In genomic region chr16:187330-187729, GRCh38 we compare ENCODE assay signal across 23 cellular contexts. TPM values are rescaled to one million over a fixed set of nuclear protein-coding genes. Genes with fewer than 3 reads are reported as not detected.
DNase-seq lines count a peak whose midpoint lies in the region; ATAC-seq and TF ChIP-seq lines count a peak whose summit lies in the region.
"Had no signal": no experiment of that assay in that cellular context is flagged by ENCODE, and none has a peak within 500 bp of the region (broad histone marks: within the 10 kb centered on the region; RNA-seq: fewer than 3 reads in every experiment).

No MANE protein-coding gene starts in this region.

- H2AK5ac ChIP-seq in H9 (ENCODE audit: insufficient read length, low read length) = no peak overlapping the region

- H4K5ac ChIP-seq in H9 (ENCODE audit: insufficient read length, low read depth, low read length) = no peak overlapping the region

- no peak overlapping the region for H2BK20ac ChIP-seq in H9 (ENCODE audit: low read depth, low read length, poor library complexity, severe bottlenecking)

- TF ChIP-seq EP300 in gastroesophageal sphincter (IDR thresholded peaks at IDR 0.05) = no peak

- no peak for TF ChIP-seq POLR2A in gastroesophageal sphincter (IDR thresholded peaks at IDR 0.05)

- H2BK15ac ChIP-seq in H9 (ENCODE audit: low read depth, low read length) = no peak overlapping the region

- H3K36me3 Mint-ChIP-seq in H9 (ENCODE audit: insufficient read depth in 1 of 3, low read depth in 3 of 3) = peaks cover 38 to 61% (median 58%) of the 10 kb centered on the region in 3 experiments

- no peak overlapping the region for H4K8ac ChIP-seq in H9 (replicated peaks; ENCODE audit: insufficient read length, low read depth, low read length)

- H3K79me1 ChIP-seq in H9 (ENCODE audit: insufficient read depth, low read depth, low read length, poor library complexity, severe bottlenecking) = no peaks in the 10 kb centered on the region

- H3K4me1 ChIP-seq in HEK293 (ENCODE audit: control insufficient read depth, insufficient read depth, low read length) (no peaks in the 10 kb centered on the region), gastroesophageal sphincter (no peaks in the 10 kb centered on the region), osteoblast (ENCODE audit: insufficient read depth, low read length) (no peaks in the 10 kb centered on the region), H9 (ENCODE audit: insufficient read depth, low read length) (no peaks in the 10 kb centered on the region)
- H3K4me1 ChIP-seq: A549 had no signal

- no peak overlapping the region for H3K4me2 ChIP-seq in osteoblast (ENCODE audit: insufficient read depth, low read length)
- no peak overlapping the region for H3K4me2 ChIP-seq in H9 (ENCODE audit: insufficient read depth, insufficient read length, low read length)
- H3K4me2 ChIP-seq: A549 had no signal

- H3K36me3 ChIP-seq in HEK293 (ENCODE audit: control insufficient read depth in 2 of 2, insufficient read depth in 1 of 2, low read length in 2 of 2) (peaks cover 17 to 60% of the 10 kb centered on the region in 2 experiments; a peak in 2 of 3 replicates), gastroesophageal sphincter (peaks cover 0 to 52% of the 10 kb centered on the region in 2 donors), osteoblast (ENCODE audit: insufficient read depth, low read length) (peaks cover 52% of the 10 kb centered on the region)

- H2AFZ ChIP-seq in osteoblast (ENCODE audit: low read length) (no peak overlapping the region), H9 (ENCODE audit: low read length) (no peak overlapping the region)
- H2AFZ ChIP-seq: GM23248 had no signal

- no peak overlapping the region for H2BK120ac ChIP-seq in H9 (ENCODE audit: low read depth, low read length, poor library complexity, severe bottlenecking)

- DNase-seq in osteoblast (ENCODE audit: insufficient read length, low spot score, missing footprints) = peak; percentile 78
- DNase-seq in H9 = no peak
- DNase-seq: 8988T; ACHN; C1 segment of cervical spinal cord; Calu3; CD4-positive, alpha-beta memory T cell; COR-L47; DMS53; DMS79 treated with DMSO at 0.1 percent for 48 hours; GF-D8; GM23248; H7; HFFc6 had no signal

- peaks cover 2% of the 10 kb centered on the region for H3K79me2 ChIP-seq in osteoblast (ENCODE audit: insufficient read depth, low read length)
- no peaks in the 10 kb centered on the region for H3K79me2 ChIP-seq in H9 (ENCODE audit: insufficient read depth, low read length)

- no peak overlapping the region for H3K4me3 Mint-ChIP-seq in H9
- H3K4me3 Mint-ChIP-seq: CD4-positive, alpha-beta memory T cell; HFFc6 had no signal

- no peaks in the 10 kb centered on the region for H3K4me1 Mint-ChIP-seq in H9

- H3K27me3 Mint-ChIP-seq in H9 (ENCODE audit: low read depth) = 0 out of 2 replicates have a peak, but pooled peaks cover 1% of the 10 kb centered on the region
- H3K27me3 Mint-ChIP-seq: CD4-positive, alpha-beta memory T cell had no signal

- no peak overlapping the region for H3K23ac ChIP-seq in H9 (ENCODE audit: insufficient read length, low read depth, low read length)

- H3K23me2 ChIP-seq in H9 (ENCODE audit: insufficient read length, low read depth, low read length, poor library complexity, severe bottlenecking) = no peaks in the 10 kb centered on the region

- TF ChIP-seq CTCF in HEK293 (tag by site-specific recombination; IDR thresholded peaks at IDR 0.05) (no peak), gastroesophageal sphincter (IDR thresholded peaks at IDR 0.05) (no peak), osteoblast (IDR thresholded peaks at IDR 0.05; ENCODE audit: extremely low read depth, low read depth, low read length) (no peak), H9 (conservative IDR thresholded peaks at IDR 0.05) (no peak)

- no peak overlapping the region for H3K14ac ChIP-seq in H9 (ENCODE audit: insufficient read depth, low read length)

- no peaks in the 10 kb centered on the region for H3K9me3 ChIP-seq in HEK293 (ENCODE audit: control insufficient read depth, insufficient read depth, low read depth, low read length)
- H3K9me3 ChIP-seq in gastroesophageal sphincter = no peaks in the 10 kb centered on the region
- H3K9me3 ChIP-seq in osteoblast (ENCODE audit: low read depth, low read length) = no peaks in the 10 kb centered on the region
- H3K9me3 ChIP-seq in H9 (ENCODE audit: control insufficient read depth, low read depth, low read length) = no peaks in the 10 kb centered on the region
- H3K9me3 ChIP-seq: A549 had no signal

- no peaks in the 10 kb centered on the region; a peak in 1 of 5 replicates for H3K9me3 Mint-ChIP-seq in H9
- H3K9me3 Mint-ChIP-seq: HFFc6 had no signal

- no peak overlapping the region for H3K4me3 ChIP-seq in HEK293 (ENCODE audit: low read depth, low read length)
- H3K4me3 ChIP-seq in gastroesophageal sphincter = no peak overlapping the region
- no peak overlapping the region for H3K4me3 ChIP-seq in osteoblast (ENCODE audit: insufficient read depth, low read length)
- H3K4me3 ChIP-seq: A549, GM23248 had no signal

- H3K27ac Mint-ChIP-seq in H9 = no peak overlapping the region
- H3K27ac Mint-ChIP-seq: HFFc6 had no signal

- H3K27me3 ChIP-seq in gastroesophageal sphincter = no peaks in the 10 kb centered on the region
- no peaks in the 10 kb centered on the region for H3K27me3 ChIP-seq in osteoblast (ENCODE audit: insufficient read depth, low read length)
- no peaks in the 10 kb centered on the region for H3K27me3 ChIP-seq in H9 (ENCODE audit: insufficient read depth, low read length)

- H3K18ac ChIP-seq in H9 (ENCODE audit: insufficient read length, low read depth, low read length) = no peak overlapping the region

- H3K56ac ChIP-seq in H9 (ENCODE audit: insufficient read length, low read depth, low read length) = no peak overlapping the region

- POLR2A ChIA-PET in HEK293 (lab: Yijun Ruan, JAX) = no interaction called here

- H4K91ac ChIP-seq in H9 (ENCODE audit: insufficient read length, low read depth, low read length) = no peak overlapping the region

- CTCF ChIA-PET in HEK293 (lab: Yijun Ruan, JAX) = interaction anchor here (1.2 to 1.5 kb wide), 4 partner anchors 28 to 175 kb away, joined by 4 to 7 read pairs (median 5); no protein-coding TSS in a partner anchor

- H3K9ac ChIP-seq in H9 (ENCODE audit: extremely low read depth, insufficient read length, low read length) = no peak overlapping the region
- H3K9ac ChIP-seq: GM23248 had no signal

- H3T11ph ChIP-seq in H9 (ENCODE audit: low read length) = no peak overlapping the region

- no peak overlapping the region for H2BK5ac ChIP-seq in H9 (ENCODE audit: insufficient read length, low read length)

- H3K27ac ChIP-seq in HEK293 (ENCODE audit: extremely low read depth, low read depth, low read length) (no peak overlapping the region), gastroesophageal sphincter (no peak overlapping the region), osteoblast (ENCODE audit: low read depth, low read length) (no peak overlapping the region), H9 (ENCODE audit: insufficient read length, low read depth, low read length) (no peak overlapping the region)
- H3K27ac ChIP-seq: A549, GM23248 had no signal

- no peak overlapping the region for H2BK12ac ChIP-seq in H9 (ENCODE audit: insufficient read length, low read depth, low read length)

- ATAC-seq in gastroesophageal sphincter = peak; percentile 22
- ATAC-seq in HG02840 (IDR thresholded peaks at IDR 0.05; ENCODE audit: low FRiP score, unreplicated experiment) = no peak
- ATAC-seq in HG02571 (IDR thresholded peaks at IDR 0.05; ENCODE audit: unreplicated experiment) = no peak
- ATAC-seq: A549, HCT116 had no signal

- H4K20me1 ChIP-seq in osteoblast (ENCODE audit: insufficient read depth, low read length) = peaks cover 26% of the 10 kb centered on the region
- no peaks in the 10 kb centered on the region for H4K20me1 ChIP-seq in H9 (ENCODE audit: control insufficient read depth, insufficient read depth, insufficient read length)

- WGBS in gastroesophageal sphincter (ENCODE audit: low coverage in 1 of 2), 2 donors = 53 to 93% methylated on average over 2 of the region's 8 CpGs
- no CpG with 5 or more reads among the region's 8 CpGs for WGBS in H9 (ENCODE audit: extremely low coverage, insufficient read length, low lambda C conversion rate)

- no peak overlapping the region for H3K4ac ChIP-seq in H9 (ENCODE audit: low read depth, low read length)

TF ChIP-seq in HEK293, 187 proteins besides CTCF, POLR2A, EP300 and RAD21 (continues in another document):
- TF ChIP-seq ZNF280D (tag by site-specific recombination; IDR thresholded peaks at IDR 0.05) = no peak
- TF ChIP-seq ZNF341 (tag by site-specific recombination; IDR thresholded peaks at IDR 0.05; ENCODE audit: low read depth) = 0 out of 2 replicates have a peak, but pooled peaks have one; percentile 20

RNA-seq across cellular contexts. Expression of gene HBQ1, which starts 7.1 kb away (rescaled TPM):
- total RNA-seq in gastroesophageal sphincter (not detected), osteoblast (not detected in 2 replicates), H9 (2021) (3.5 and 4.4 TPM in 2 replicates)
- total RNA-seq: Calu3; CD4-positive, alpha-beta memory T cell; Daoy; GM23248 had no signal

RNA-seq across cellular contexts. Expression of gene HBA1, which starts 10.8 kb away (rescaled TPM):
- 10 to 100 TPM in 3 of 4 donors, not detected in 1; 15.5 to 96.7 (median 53.1) TPM for total RNA-seq in gastroesophageal sphincter
- not detected in 2 replicates for total RNA-seq in osteoblast
- 2.0 and 7.2 TPM in 2 replicates for total RNA-seq in H9 (2021)
- total RNA-seq: Calu3, Daoy, G401, GM23248, H7, HFFc6 had no signal

RNA-seq across cellular contexts. Expression of gene HBA2, which starts 14.7 kb away (rescaled TPM):
- 10 to 100 TPM in 3 of 4 donors, not detected in 1; 40.9 to 72.6 (median 57.7) TPM for total RNA-seq in gastroesophageal sphincter
- not detected in 2 replicates for total RNA-seq in osteoblast
- 4.3 TPM in 1 of 2 replicates, not detected in the other for total RNA-seq in H9 (2021)
- total RNA-seq: Calu3, G401, GM23248, H1, H7, HFFc6 had no signal

RNA-seq across cellular contexts. Expression of gene HBM, which starts 21.6 kb away (rescaled TPM):
- total RNA-seq in gastroesophageal sphincter = 1 to 10 TPM in 1 of 4 donors, not detected in 3; 3.0 TPM
- not detected in 2 replicates for total RNA-seq in osteoblast
- not detected in 2 replicates for total RNA-seq in H9 (2021)
- total RNA-seq: Calu3; CD4-positive, alpha-beta memory T cell; Daoy; G401; GM23248; H1; H7; HFFc6 had no signal

RNA-seq across cellular contexts. Expression of gene HBZ, which starts 34.9 kb away (rescaled TPM):
- total RNA-seq in gastroesophageal sphincter (not detected), osteoblast (not detected in 2 replicates), H9 (2021) (not detected in 2 replicates)
- total RNA-seq: Calu3; CD4-positive, alpha-beta memory T cell; Daoy; G401; GM23248; H1; H7; HFFc6 had no signal
